ENCODE assay signal across 5 cellular contexts in genomic region chr2:89305623-89306022, GRCh38.
A peak's percentile ranks its signal among the peaks of the same experiment; 100 is the strongest.
DNase-seq lines count a peak whose midpoint lies in the region; ATAC-seq and TF ChIP-seq lines count a peak whose summit lies in the region.
"Not testable (repeated sequence)": the region's sequence is repeated elsewhere in the genome, so short reads cannot be mapped to it uniquely, and the experiment has no call there.

No MANE protein-coding gene starts in this region.

- not testable (repeated sequence) for H3K18ac ChIP-seq in mesendoderm (ENCODE audit: low read length)

- not testable (repeated sequence) for H3K4me1 ChIP-seq in GM23338 (ENCODE audit: insufficient read depth); Karpas-422 (ENCODE audit: low read length); mesendoderm (ENCODE audit: control insufficient read depth, low read depth, low read length)

- not testable (repeated sequence) for H3K27ac Mint-ChIP-seq in GM23338

- H2AFZ ChIP-seq in GM23338; Karpas-422 (ENCODE audit: low read length): not testable (repeated sequence)

- not testable (repeated sequence) for H4K5ac ChIP-seq in mesendoderm (ENCODE audit: low read length)

- H4K8ac ChIP-seq in mesendoderm (ENCODE audit: low read depth, low read length) = not testable (repeated sequence)

- ATAC-seq in GM23338; Right ventricle myocardium superior (ENCODE audit: poor library complexity): not testable (repeated sequence)

- not testable (repeated sequence) for H3K4ac ChIP-seq in mesendoderm (ENCODE audit: low read depth, low read length)

- H3K36me3 ChIP-seq in GM23338 (ENCODE audit: insufficient read depth); Karpas-422 (ENCODE audit: insufficient read depth, low read length); mesendoderm (ENCODE audit: control insufficient read depth, insufficient read depth, low read length): not testable (repeated sequence)

- not testable (repeated sequence) for H2AK5ac ChIP-seq in mesendoderm (ENCODE audit: low read length)

- H3K4me1 Mint-ChIP-seq in GM23338 = not testable (repeated sequence)

- not testable (repeated sequence) for H2BK15ac ChIP-seq in mesendoderm (replicated peaks; ENCODE audit: low read depth)

- H3K27me3 ChIP-seq in GM23338 (ENCODE audit: insufficient read depth); Karpas-422 (ENCODE audit: low read length); mesendoderm (ENCODE audit: insufficient read depth, low read length, poor library complexity): not testable (repeated sequence)

- H3K27ac ChIP-seq in GM23338 (ENCODE audit: low read depth); Karpas-422 (ENCODE audit: low read length); mesendoderm (ENCODE audit: low read depth, low read length): not testable (repeated sequence)

- intact Hi-C loops in Right ventricle myocardium superior (cut with DNase I) = not testable (repeated sequence)

- DNase-seq in GM23338 (ENCODE audit: low spot score) (peak; percentile 0), Karpas-422 (peak; percentile 24), dermis blood vessel endothelial cell (peak; percentile 68), Right ventricle myocardium superior (peak; percentile 10), mesendoderm (peak; percentile 7)

- not testable (repeated sequence) for H3K27me3 Mint-ChIP-seq in GM23338 (ENCODE audit: insufficient read depth, low read depth, poor library complexity)

- not testable (repeated sequence) for H3K9me2 ChIP-seq in GM23338 (ENCODE audit: insufficient read depth); Karpas-422 (replicated peaks; ENCODE audit: insufficient read depth, low read length)

- not testable (repeated sequence) for H3K79me2 ChIP-seq in GM23338 (replicated peaks; ENCODE audit: insufficient read depth); Karpas-422 (ENCODE audit: low read length); mesendoderm (ENCODE audit: control insufficient read depth, insufficient read depth, low read length)

- not testable (repeated sequence) for H4K20me1 ChIP-seq in GM23338 (replicated peaks; ENCODE audit: insufficient read depth); Karpas-422 (ENCODE audit: insufficient read depth, low read depth, low read length)

- not testable (repeated sequence) for H3K9ac ChIP-seq in Karpas-422 (ENCODE audit: low read length); mesendoderm (ENCODE audit: low read length)

- not testable (repeated sequence) for H3K4me2 ChIP-seq in GM23338; Karpas-422 (ENCODE audit: low read depth, low read length, poor library complexity, severe bottlenecking); mesendoderm (ENCODE audit: low read length)

- not testable (repeated sequence) for H3F3A ChIP-seq in GM23338 (replicated peaks; ENCODE audit: low read depth)

- peaks cover 20% of the 10 kb centered on the region for H3K9me3 Mint-ChIP-seq in GM23338

- H3K36me3 Mint-ChIP-seq in GM23338 (ENCODE audit: low read depth) = not testable (repeated sequence)

- H3K23ac ChIP-seq in mesendoderm (ENCODE audit: low read length) = not testable (repeated sequence)

- TF ChIP-seq CTCF in GM23338 (conservative IDR thresholded peaks at IDR 0.05; ENCODE audit: low read depth in 2 of 2) = not testable (repeated sequence)

- not testable (repeated sequence) for H2BK5ac ChIP-seq in mesendoderm (ENCODE audit: low read length)

- not testable (repeated sequence) for H3K79me1 ChIP-seq in mesendoderm (ENCODE audit: low read length)

- H2BK120ac ChIP-seq in mesendoderm (ENCODE audit: low read depth, low read length) = not testable (repeated sequence)

- not testable (repeated sequence) for H3K56ac ChIP-seq in mesendoderm (ENCODE audit: low read length)

- H3K9me3 ChIP-seq in Karpas-422 (ENCODE audit: low read length) = not testable (repeated sequence)

- no CpG with 5 or more reads among the region's 2 CpGs for WGBS in mesendoderm (ENCODE audit: extremely low coverage, insufficient coverage, low lambda C conversion rate)

- not testable (repeated sequence) for H3K4me3 Mint-ChIP-seq in GM23338

- not testable (repeated sequence) for H3K4me3 ChIP-seq in GM23338; Karpas-422 (ENCODE audit: low read length); mesendoderm (ENCODE audit: low read length)

Comparison
In these comparisons a context has a peak if more than half of its experiments do, and no peak if none do; other contexts are left out.
1. DNase-seq: peak in every context shown above with its lines; median percentile 68 in dermis blood vessel endothelial cell; 24 in Karpas-422; 10 in Right ventricle myocardium superior; 7 in mesendoderm; 0 in GM23338.